8 cellular contexts compared by ENCODE assay signal in genomic region chr15:39420123-39420852, GRCh38.
DNase-seq lines count a peak whose midpoint lies in the region; ATAC-seq, FAIRE-seq and TF ChIP-seq lines count a peak whose summit lies in the region.
"Not testable (repeated sequence)": the region's sequence is repeated elsewhere in the genome, so short reads cannot be mapped to it uniquely, and the experiment has no call there.

No MANE protein-coding gene starts in this region.

- FAIRE-seq in bronchial epithelial cell (lab: Jason Lieb, UNC), result not testable (repeated sequence)

- H3K4me3 Mint-ChIP-seq in mesothelial cell of epicardium, result not testable (repeated sequence)

- peaks cover 21% of the 10 kb centered on the region for H3K9me3 Mint-ChIP-seq in mesothelial cell of epicardium

- not testable (repeated sequence) for H3K4me3 ChIP-seq in Karpas-422 (ENCODE audit: low read length)
- H3K4me3 ChIP-seq in NT2/D1 (ENCODE audit: insufficient read length, low read depth) (peak overlapping the region; percentile 36), bronchial epithelial cell (ENCODE audit: low read depth, low read length) (peak overlapping the region; percentile 27), skin epidermis (peak overlapping the region in 3 of 7 experiments; percentile 4 to 25 (median 15))

- DNase-seq in DMS114 treated with DMSO at 0.1 percent for 48 hours (lab: John Stamatoyannopoulos, UW; ENCODE audit: unreplicated experiment), result peak; percentile 53
- DNase-seq in Karpas-422, result peak; percentile 11
- DNase-seq in NCI-H2227 treated with DMSO at 0.1 percent for 48 hours (lab: John Stamatoyannopoulos, UW), result peak; percentile 22
- DNase-seq in NT2/D1 (ENCODE audit: low read depth, low spot score); mesothelial cell of epicardium (ENCODE audit: low spot score in 2 of 2, unreplicated experiment in 2 of 2): not testable (repeated sequence)
- peak; percentile 48 for DNase-seq in bronchial epithelial cell (ENCODE audit: low read depth)
- DNase-seq in foreskin keratinocyte, result peak in 1 of 2 donors; percentile 45

- not testable (repeated sequence) for H3K36me3 ChIP-seq in Karpas-422 (ENCODE audit: insufficient read depth, low read length); NT2/D1 (ENCODE audit: insufficient read depth, insufficient read length, low read length); bronchial epithelial cell (ENCODE audit: control insufficient read depth, insufficient read depth, low read length)

- peak; percentile 51 for ATAC-seq in foreskin keratinocyte

- not testable (repeated sequence) for H2AFZ ChIP-seq in Karpas-422 (ENCODE audit: low read length)

- H3K9ac ChIP-seq in Karpas-422 (ENCODE audit: low read length), result not testable (repeated sequence)
- peak overlapping the region; percentile 42 for H3K9ac ChIP-seq in NT2/D1 (ENCODE audit: insufficient read length, low read depth)

- H4K20me1 ChIP-seq in Karpas-422 (ENCODE audit: insufficient read depth, low read depth, low read length), result not testable (repeated sequence)

- H3K27ac ChIP-seq in Karpas-422 (ENCODE audit: low read length), result not testable (repeated sequence)
- H3K27ac ChIP-seq in foreskin keratinocyte (peak overlapping the region; percentile 70), skin epidermis (peak overlapping the region in 12 of 21 experiments; percentile 9 to 80 (median 52))

- H3K36me3 Mint-ChIP-seq in mesothelial cell of epicardium, result not testable (repeated sequence)

- H3K9me3 ChIP-seq in Karpas-422 (ENCODE audit: low read length), result not testable (repeated sequence)
- peaks cover 39% of the 10 kb centered on the region for H3K9me3 ChIP-seq in NT2/D1 (ENCODE audit: insufficient read depth, low read length)

- not testable (repeated sequence) for H3K27me3 Mint-ChIP-seq in mesothelial cell of epicardium (ENCODE audit: low read depth)

- H3K4me2 ChIP-seq in Karpas-422 (ENCODE audit: low read depth, low read length, poor library complexity, severe bottlenecking), result not testable (repeated sequence)

- H3K4me1 Mint-ChIP-seq in mesothelial cell of epicardium, result peaks cover 17% of the 10 kb centered on the region

- H3K27me3 ChIP-seq in Karpas-422 (ENCODE audit: low read length); NT2/D1 (ENCODE audit: insufficient read depth, insufficient read length); bronchial epithelial cell (ENCODE audit: control insufficient read depth, insufficient read depth, low read length); foreskin keratinocyte: not testable (repeated sequence)

- not testable (repeated sequence) for H3K4me1 ChIP-seq in Karpas-422 (ENCODE audit: low read length); NT2/D1 (ENCODE audit: insufficient read depth, insufficient read length); foreskin keratinocyte

- H3K79me2 ChIP-seq in Karpas-422 (ENCODE audit: low read length), result not testable (repeated sequence)

- peak overlapping the region; percentile 86 for H3K27ac Mint-ChIP-seq in mesothelial cell of epicardium

- H3K9me2 ChIP-seq in Karpas-422 (replicated peaks; ENCODE audit: insufficient read depth, low read length), result not testable (repeated sequence)

- TF ChIP-seq CTCF in bronchial epithelial cell (IDR thresholded peaks at IDR 0.05; ENCODE audit: insufficient read depth, low read length, severe bottlenecking); mesothelial cell of epicardium (IDR thresholded peaks at IDR 0.05; ENCODE audit: unreplicated experiment): not testable (repeated sequence)
- TF ChIP-seq CTCF in foreskin keratinocyte (conservative IDR thresholded peaks at IDR 0.05), result peak; percentile 48
